In the genomic region with DNA sequence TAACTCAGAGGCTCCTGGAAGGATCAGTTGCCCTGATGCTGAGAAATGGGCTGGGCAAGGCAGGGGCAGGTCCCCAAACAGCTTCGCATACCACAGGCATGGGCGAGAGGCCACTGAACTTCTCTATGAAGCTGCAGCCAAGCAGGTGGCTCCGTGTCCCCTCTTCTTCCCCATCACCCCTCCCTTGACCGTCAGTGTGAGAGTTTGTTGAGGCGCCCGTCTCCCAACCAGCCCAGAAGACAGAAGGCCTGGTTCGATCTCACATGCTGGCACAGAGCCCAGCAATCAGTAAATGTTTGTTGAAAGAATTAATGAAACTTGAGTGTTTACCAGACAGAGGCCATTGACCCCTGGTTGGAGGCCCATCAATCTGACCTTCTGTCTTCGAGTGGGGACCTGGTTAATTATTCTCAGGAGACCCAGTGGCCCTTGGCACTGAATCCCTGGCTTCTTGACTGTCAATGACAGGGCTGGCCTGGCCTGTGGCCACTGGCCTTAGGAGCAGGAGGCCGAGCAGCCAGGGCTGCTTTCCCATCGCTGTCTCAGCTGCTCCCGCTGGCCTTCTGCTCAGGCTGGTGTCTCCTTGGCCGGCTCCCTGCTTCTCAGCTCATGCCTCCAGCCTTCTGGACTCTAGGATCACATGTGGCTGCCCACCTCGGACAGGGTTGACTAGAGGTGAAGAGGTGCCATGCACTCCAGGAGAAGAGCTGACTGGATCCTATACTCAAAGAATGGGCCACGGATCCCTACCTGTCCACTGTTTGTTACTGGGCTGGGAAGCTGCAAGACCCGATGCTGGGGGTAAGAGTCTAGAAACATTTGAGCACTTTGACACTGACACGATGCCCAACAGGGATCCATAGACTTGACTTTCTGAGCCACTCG, we compare ENCODE assay signal across 16 cellular contexts.
A peak's percentile ranks its signal among the peaks of the same experiment; 100 is the strongest.
DNase-seq lines count a peak whose midpoint lies in the region; ATAC-seq and TF ChIP-seq lines count a peak whose summit lies in the region.
"Had no signal": no experiment of that assay in that cellular context is flagged by ENCODE, and none has a peak within 500 bp of the region (broad histone marks: within the 10 kb centered on the region; RNA-seq: fewer than 3 reads in every experiment).

No MANE protein-coding gene starts in this region.

- H3K4me1 Mint-ChIP-seq in Calu3 (ENCODE audit: low read depth, unreplicated experiment) = peaks cover 87% of the 10 kb centered on the region
- H3K4me1 Mint-ChIP-seq: activated B cell treated with CpG ODN at 0.5 μM for 24 hours; B cell; IgD-negative memory B cell; stimulated activated memory B cell treated with anti-CD40 and anti-IgM and Interleukin-4, amounts not matched to agents 10 μg/mL and 1 μg/mL and 100 μg/mL, for 72 hours had no signal

- H2AK5ac ChIP-seq in neuronal stem cell (ENCODE audit: low read depth, low read length) = no peak overlapping the region

- H3K14ac ChIP-seq in neuronal stem cell (ENCODE audit: low read length) = no peak overlapping the region

- H2AFZ ChIP-seq in neuronal stem cell (ENCODE audit: low read length) = no peak overlapping the region

- no peaks in the 10 kb centered on the region for H3K79me1 ChIP-seq in neuronal stem cell (ENCODE audit: low read depth, low read length)

- BruUV-seq in Calu3 (replicated peaks; lab: Mats Ljungman, UMichigan) = TSS peak; percentile 59

- H3K36me3 ChIP-seq in neuronal stem cell (replicated peaks in 1 of 2; ENCODE audit: control insufficient read depth in 2 of 2, insufficient read depth in 2 of 2, low read length in 2 of 2) = no peaks in the 10 kb centered on the region

- no peak for TF ChIP-seq CTCF in Calu3 (IDR thresholded peaks at IDR 0.05; ENCODE audit: unreplicated experiment)

- H3K36me3 Mint-ChIP-seq in Calu3 (ENCODE audit: insufficient read depth, unreplicated experiment) = peaks cover 58% of the 10 kb centered on the region
- H3K36me3 Mint-ChIP-seq: IgD-negative memory B cell; stimulated activated memory B cell treated with anti-CD40 and anti-IgM and Interleukin-4, amounts not matched to agents 10 μg/mL and 1 μg/mL and 100 μg/mL, for 72 hours had no signal

- H2BK120ac ChIP-seq in neuronal stem cell (ENCODE audit: low read depth, low read length) = no peak overlapping the region

- H3K4me3 Mint-ChIP-seq in Calu3 (ENCODE audit: low read depth, unreplicated experiment) = peak overlapping the region; percentile 35
- H3K4me3 Mint-ChIP-seq: activated B cell treated with CpG ODN at 0.5 μM for 24 hours; B cell; IgD-negative memory B cell; stimulated activated memory B cell treated with anti-CD40 and anti-IgM and Interleukin-4, amounts not matched to agents 10 μg/mL and 1 μg/mL and 100 μg/mL, for 72 hours had no signal

- ATAC-seq in GM18520 (IDR thresholded peaks at IDR 0.05; ENCODE audit: unreplicated experiment) = no peak
- ATAC-seq: stimulated activated memory B cell treated with anti-CD40 and anti-IgM and Interleukin-4, amounts not matched to agents 10 μg/mL and 1 μg/mL and 100 μg/mL, for 72 hours had no signal

- H3K4me2 ChIP-seq in neuronal stem cell (ENCODE audit: insufficient read depth, low read length, poor library complexity, severe bottlenecking) = no peak overlapping the region
- H3K4me2 ChIP-seq: SK-N-SH had no signal

- intact Hi-C loops in Calu3 (cut with micrococcal nuclease; ENCODE audit: unreplicated experiment) = no loop called here

- no peak overlapping the region for H4K91ac ChIP-seq in neuronal stem cell (ENCODE audit: low read depth, low read length, poor library complexity)

- H3K9me3 Mint-ChIP-seq in Calu3 (ENCODE audit: low read depth, unreplicated experiment) = peaks cover 6% of the 10 kb centered on the region
- H3K9me3 Mint-ChIP-seq: activated B cell treated with CpG ODN at 0.5 μM for 24 hours; stimulated activated memory B cell treated with anti-CD40 and anti-IgM and Interleukin-4, amounts not matched to agents 10 μg/mL and 1 μg/mL and 100 μg/mL, for 72 hours had no signal

- no peak overlapping the region for H3K9ac ChIP-seq in neuronal stem cell (ENCODE audit: low read depth, low read length, poor library complexity)
- H3K9ac ChIP-seq: SK-N-SH had no signal

- H3K27ac ChIP-seq in epithelial cell of prostate (peak overlapping the region; percentile 100), neuronal stem cell (replicated peaks; ENCODE audit: low read length) (no peak overlapping the region)

- H3K23ac ChIP-seq in neuronal stem cell (ENCODE audit: low read depth, low read length, poor library complexity) = no peak overlapping the region

- H3K27me3 ChIP-seq in neuronal stem cell (ENCODE audit: control insufficient read depth in 3 of 3, insufficient read depth in 3 of 3, low read depth in 1 of 3, low read length in 3 of 3) = no peaks in the 10 kb centered on the region

- H3K27ac Mint-ChIP-seq in Calu3 (ENCODE audit: unreplicated experiment) = peak overlapping the region; percentile 98
- H3K27ac Mint-ChIP-seq: activated B cell treated with CpG ODN at 0.5 μM for 24 hours; B cell; IgD-negative memory B cell; stimulated activated memory B cell treated with anti-CD40 and anti-IgM and Interleukin-4, amounts not matched to agents 10 μg/mL and 1 μg/mL and 100 μg/mL, for 72 hours had no signal

- no peak overlapping the region for H4K8ac ChIP-seq in neuronal stem cell (ENCODE audit: low read depth, low read length)

- peak; percentile 85 for DNase-seq in Calu3
- DNase-seq in NCI-H2196 (lab: John Stamatoyannopoulos, UW; ENCODE audit: unreplicated experiment) = peak; percentile 48
- no peak for DNase-seq in epithelial cell of prostate (ENCODE audit: low read depth, low spot score)
- no peak for DNase-seq in neuronal stem cell (ENCODE audit: low spot score)
- no peak for DNase-seq in pons (ENCODE audit: low spot score)
- DNase-seq in KG1 (lab: John Stamatoyannopoulos, UW) = no peak
- no peak for DNase-seq in midbrain (lab: John Stamatoyannopoulos, UW)
- DNase-seq: activated B cell treated with CpG ODN at 0.5 μM for 24 hours; dermis blood vessel endothelial cell; NCI-H82; SK-N-SH; stimulated activated CD4-positive, alpha-beta T cell treated with anti-CD3 and anti-CD28 coated beads, Interleukin-4, amount 100 ng/mL, for 4 hours had no signal

- no CpG with 5 or more reads among the region's 17 CpGs for WGBS in neuronal stem cell (ENCODE audit: extremely low coverage in 2 of 2, insufficient read length in 2 of 2, insufficient replicate concordance in 1 of 2), 2 donors

- peak overlapping the region; percentile 16 for H3K18ac ChIP-seq in neuronal stem cell (ENCODE audit: low read length)

- no peak overlapping the region for H2BK15ac ChIP-seq in neuronal stem cell (ENCODE audit: low read length)

- no peak overlapping the region for H2BK12ac ChIP-seq in neuronal stem cell (ENCODE audit: low read length)

- H3K4me1 ChIP-seq in neuronal stem cell (ENCODE audit: control insufficient read depth in 2 of 2, insufficient read depth in 1 of 2, low read depth in 1 of 2, low read length in 2 of 2) = no peaks in the 10 kb centered on the region

- CTCF ChIA-PET in Calu3 (lab: Charles Lee) = interaction anchor here (1.2 to 1.7 kb wide), 2 partner anchors 12 to 152 kb away, joined by 3 to 6 read pairs; no protein-coding TSS in a partner anchor

- H3K4me3 ChIP-seq in neuronal stem cell (ENCODE audit: low read length in 2 of 2) = no peak overlapping the region

- no peaks in the 10 kb centered on the region for H3K9me3 ChIP-seq in neuronal stem cell (replicated peaks in 1 of 2; ENCODE audit: control insufficient read depth in 2 of 2, insufficient read depth in 1 of 2, low read depth in 1 of 2, low read length in 2 of 2)
- H3K9me3 ChIP-seq: SK-N-SH had no signal

- no peak overlapping the region for H2BK5ac ChIP-seq in neuronal stem cell (ENCODE audit: low read length)

- H3K4ac ChIP-seq in neuronal stem cell (ENCODE audit: low read length) = no peak overlapping the region

- no peaks in the 10 kb centered on the region for H3K27me3 Mint-ChIP-seq in Calu3 (ENCODE audit: unreplicated experiment)
- H3K27me3 Mint-ChIP-seq: IgD-negative memory B cell had no signal

Comparison
In these comparisons a context has a peak if more than half of its experiments do, and no peak if none do; other contexts are left out.
1. DNase-seq: peak in Calu3 (single experiment) and NCI-H2196 (single experiment); none in epithelial cell of prostate (single experiment), neuronal stem cell (single experiment), pons (single experiment), KG1 (single experiment) and midbrain (single experiment).